ENCODE assay signal across 8 cellular contexts in the genomic region with DNA sequence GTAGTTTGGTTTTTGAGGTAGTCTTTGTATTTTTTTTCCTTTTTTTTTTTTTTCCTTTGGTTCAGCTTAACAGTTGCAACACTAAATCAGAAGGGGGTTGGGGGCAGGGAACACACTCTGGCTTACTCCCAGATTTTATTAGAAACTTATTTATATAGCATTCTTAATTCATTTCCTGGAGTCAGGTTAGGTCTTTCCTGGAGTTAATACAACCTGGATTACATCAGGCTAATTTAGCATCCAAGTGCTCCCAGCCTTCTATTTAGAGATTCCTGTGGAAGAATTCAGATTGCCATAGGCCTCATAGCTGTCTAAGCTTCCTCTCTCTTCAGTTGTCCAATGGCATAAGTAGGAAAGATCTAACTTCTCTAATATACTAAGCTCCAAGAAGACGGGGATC. TPM values are rescaled to one million over a fixed set of nuclear protein-coding genes. Genes with fewer than 3 reads are reported as not detected.
"Had no signal": no experiment of that assay in that cellular context is flagged by ENCODE, and none has a peak within 500 bp of the region (broad histone marks: within the 10 kb centered on the region; RNA-seq: fewer than 3 reads in every experiment).

No MANE protein-coding gene starts in this region.

- ATAC-seq: GM23338, HCT116, K562 had no signal

- H3K36me3 ChIP-seq: HAP-1 had no signal

- H3K4me3 Mint-ChIP-seq: GM23338, HFFc6 had no signal

- DNase-seq: HFFc6, IMR-90 had no signal

- H3K4me1 ChIP-seq: HAP-1 had no signal

- H3K27ac ChIP-seq: HL-60 had no signal

- H3K9me3 ChIP-seq: HAP-1 had no signal

- H3K27ac Mint-ChIP-seq: GM23338, HFFc6 had no signal

- H3K4me3 ChIP-seq: GM23338, HAP-1, K562 had no signal

- H3K4me1 Mint-ChIP-seq: GM23338 had no signal

- H3K9me3 Mint-ChIP-seq: HFFc6 had no signal

- H2AFZ ChIP-seq: GM23338 had no signal

- H3K4me2 ChIP-seq: GM23338 had no signal

RNA-seq across cellular contexts. Expression of a gene that starts 35.8 kb away (rescaled TPM):
- total RNA-seq: HFFc6, HT1080, IMR-90 had no signal
- polyA plus RNA-seq: IMR-90 had no signal
